In genomic region chr22:42277232-42277753, GRCh38 we compare ENCODE assay signal across 16 cellular contexts.
"Had no signal": no experiment of that assay in that cellular context is flagged by ENCODE, and none has a peak within 500 bp of the region (broad histone marks: within the 10 kb centered on the region; RNA-seq: fewer than 3 reads in every experiment).

No MANE protein-coding gene starts in this region.

- H3K4me1 ChIP-seq: gastrocnemius medialis, right atrium auricular region had no signal

- ATAC-seq: effector memory CD8-positive, alpha-beta T cell; gastrocnemius medialis; left lobe of liver; naive thymus-derived CD8-positive, alpha-beta T cell had no signal

- H3K27me3 ChIP-seq: right atrium auricular region, testis, tibial nerve had no signal

- H3K4me1 Mint-ChIP-seq: stimulated activated effector memory CD8-positive, alpha-beta T cell treated with anti-CD3 and anti-CD28 coated beads, Interleukin-12 subunit alpha, Interleukin-12 subunit beta, amount 100 ng/mL, for 72 hours had no signal

- H3K36me3 Mint-ChIP-seq: naive thymus-derived CD8-positive, alpha-beta T cell; stimulated activated effector memory CD8-positive, alpha-beta T cell treated with anti-CD3 and anti-CD28 coated beads, Interleukin-12 subunit alpha, Interleukin-12 subunit beta, amount 100 ng/mL, for 72 hours had no signal

- H3K27me3 Mint-ChIP-seq: stimulated activated naive CD8-positive, alpha-beta T cell treated with anti-CD3 and anti-CD28 coated beads, Interleukin-15, Interleukin-2, amounts not matched to agents 100 ng/mL and 50 ng/mL, for 24 hours had no signal

- H3K9me3 ChIP-seq: esophagus muscularis mucosa, gastrocnemius medialis, right atrium auricular region, testis, tibial nerve had no signal

- H3K4me3 Mint-ChIP-seq: effector memory CD8-positive, alpha-beta T cell; stimulated activated effector memory CD8-positive, alpha-beta T cell treated with anti-CD3 and anti-CD28 coated beads, Interleukin-12 subunit alpha, Interleukin-12 subunit beta, amount 100 ng/mL, for 72 hours; stimulated activated naive CD8-positive, alpha-beta T cell treated with anti-CD3 and anti-CD28 coated beads, Interleukin-15, Interleukin-2, amounts not matched to agents 100 ng/mL and 50 ng/mL, for 24 hours had no signal

- H3K27ac ChIP-seq: epithelial cell of prostate, esophagus muscularis mucosa, gastrocnemius medialis, right atrium auricular region, testis, tibial nerve had no signal

- H3K4me3 ChIP-seq: esophagus muscularis mucosa, gastrocnemius medialis, right atrium auricular region, testis, tibial nerve had no signal

- H3K27ac Mint-ChIP-seq: effector memory CD8-positive, alpha-beta T cell; stimulated activated naive CD8-positive, alpha-beta T cell treated with anti-CD3 and anti-CD28 coated beads, Interleukin-15, Interleukin-2, amounts not matched to agents 100 ng/mL and 50 ng/mL, for 24 hours had no signal

- H3K36me3 ChIP-seq: esophagus muscularis mucosa, gastrocnemius medialis, right atrium auricular region, tibial nerve had no signal

- H3K9me3 Mint-ChIP-seq: effector memory CD8-positive, alpha-beta T cell; naive thymus-derived CD8-positive, alpha-beta T cell; stimulated activated effector memory CD8-positive, alpha-beta T cell treated with anti-CD3 and anti-CD28 coated beads, Interleukin-12 subunit alpha, Interleukin-12 subunit beta, amount 100 ng/mL, for 72 hours; stimulated activated naive CD8-positive, alpha-beta T cell treated with anti-CD3 and anti-CD28 coated beads, Interleukin-15, Interleukin-2, amounts not matched to agents 100 ng/mL and 50 ng/mL, for 24 hours had no signal

- DNase-seq: effector memory CD8-positive, alpha-beta T cell; gastrocnemius medialis; islet precursor cell; mammary epithelial cell; naive thymus-derived CD8-positive, alpha-beta T cell; small intestine; stimulated activated CD4-positive, alpha-beta T cell treated with anti-CD3 and anti-CD28 coated beads, Interleukin-4, amount 100 ng/mL, for 1 hour; stimulated activated CD8-positive, alpha-beta memory T cell treated with anti-CD3 and anti-CD28 coated beads, Interleukin-4, amount 100 ng/mL, for 48 hours; testis had no signal
